ENCODE assay signal across 14 cellular contexts in genomic region chr1:57401671-57402070, GRCh38. TPM values are rescaled to one million over a fixed set of nuclear protein-coding genes. Genes with fewer than 3 reads are reported as not detected.
DNase-seq lines count a peak whose midpoint lies in the region; ATAC-seq, FAIRE-seq and TF ChIP-seq lines count a peak whose summit lies in the region.
"Had no signal": no experiment of that assay in that cellular context is flagged by ENCODE, and none has a peak within 500 bp of the region (broad histone marks: within the 10 kb centered on the region; RNA-seq: fewer than 3 reads in every experiment).

No MANE protein-coding gene starts in this region.

- no peak overlapping the region for H2AFZ ChIP-seq in K562 (ENCODE audit: low read depth, low read length)

- 0% methylated on average over 1 of the region's 1 CpG for WGBS in K562 (ENCODE audit: insufficient coverage, low coverage, missing lambda C conversion rate)
- WGBS in esophagus muscularis mucosa: 100% methylated on average over 1 of the region's 1 CpG

- FAIRE-seq in K562 (lab: Jason Lieb, UNC) (no peak), islet of Langerhans (lab: Jason Lieb, UNC) (peak; percentile 79)

- H3K4me2 ChIP-seq in K562 (ENCODE audit: insufficient read depth, low read length): no peak overlapping the region
- H3K4me2 ChIP-seq: BLaER1 had no signal

- no peak overlapping the region for H3K27ac ChIP-seq in K562 (ENCODE audit: extremely low read depth, low read depth, low read length)
- no peak overlapping the region for H3K27ac ChIP-seq in uterus
- no peak overlapping the region for H3K27ac ChIP-seq in esophagus muscularis mucosa (replicated peaks in 1 of 4)
- H3K27ac ChIP-seq: BLaER1 had no signal

- H3K4me1 ChIP-seq in K562 (replicated peaks in 1 of 2; ENCODE audit: control insufficient read depth in 2 of 2, insufficient read depth in 2 of 2, low read length in 2 of 2) (no peaks in the 10 kb centered on the region), uterus (no peaks in the 10 kb centered on the region), esophagus muscularis mucosa (no peaks in the 10 kb centered on the region)
- H3K4me1 ChIP-seq: HAP-1 had no signal

- H3K4me3 ChIP-seq in K562 (no peak overlapping the region), uterus (no peak overlapping the region), esophagus muscularis mucosa (no peak overlapping the region)
- H3K4me3 ChIP-seq: BLaER1, HAP-1 had no signal

- no peaks in the 10 kb centered on the region for H3K9me1 ChIP-seq in K562 (ENCODE audit: control insufficient read depth, insufficient read depth, low read length)

- no peaks in the 10 kb centered on the region for H3K9me3 ChIP-seq in K562 (replicated peaks; ENCODE audit: control insufficient read depth, insufficient read depth, low read depth, low read length)
- no peaks in the 10 kb centered on the region for H3K9me3 ChIP-seq in uterus
- H3K9me3 ChIP-seq in esophagus muscularis mucosa: no peaks in the 10 kb centered on the region
- H3K9me3 ChIP-seq: BLaER1, HAP-1 had no signal

- POLR2A ChIA-PET in K562 (lab: Yijun Ruan, JAX): no interaction called here

- H3K36me3 ChIP-seq in K562 (ENCODE audit: control insufficient read depth, insufficient read depth, low read length) (no peaks in the 10 kb centered on the region), uterus (no peaks in the 10 kb centered on the region), esophagus muscularis mucosa (no peaks in the 10 kb centered on the region)
- H3K36me3 ChIP-seq: BLaER1, HAP-1 had no signal

- DNase-seq in Daoy (ENCODE audit: low read depth): peak; percentile 8
- no peak for DNase-seq in K562 (ENCODE audit: extremely low read depth in 1 of 4, low spot score in 3 of 4)
- peak; percentile 59 for DNase-seq in renal cortical epithelial cell (ENCODE audit: low read depth)
- no peak for DNase-seq in uterus
- no peak for DNase-seq in DMS 273 (lab: John Stamatoyannopoulos, UW; ENCODE audit: unreplicated experiment)
- DNase-seq in esophagus muscularis mucosa (ENCODE audit: extremely low spot score): no peak
- DNase-seq: 8988T; CD4-positive, alpha-beta memory T cell; GF-D8 had no signal

- TF ChIP-seq EP300 in K562 (IDR thresholded peaks at IDR 0.05; ENCODE audit: low read length): no peak
- no peak for TF ChIP-seq EP300 in esophagus muscularis mucosa (IDR thresholded peaks at IDR 0.05)

- no peak for TF ChIP-seq CTCF in K562 (IDR thresholded peaks at IDR 0.05 in 2 of 3, conservative IDR thresholded peaks at IDR 0.05 in 1 of 3; ENCODE audit: insufficient read depth in 2 of 3, low read depth in 1 of 3, low read length in 3 of 3)
- no peak for TF ChIP-seq CTCF in uterus (IDR thresholded peaks at IDR 0.05)
- no peak for TF ChIP-seq CTCF in esophagus muscularis mucosa (IDR thresholded peaks at IDR 0.05)

- H4K20me1 ChIP-seq in K562 (replicated peaks; ENCODE audit: control insufficient read depth, insufficient read depth, low read length): no peaks in the 10 kb centered on the region
- H4K20me1 ChIP-seq: BLaER1 had no signal

- TF ChIP-seq RAD21 in K562 (CRISPR knock-in tag; conservative IDR thresholded peaks at IDR 0.05 in 1 of 2, IDR thresholded peaks at IDR 0.05 in 1 of 2): no peak

- in situ Hi-C loops in K562 (cut with MboI): no loop called here

- H3K79me2 ChIP-seq in K562 (ENCODE audit: control insufficient read depth, insufficient read depth, low read length): no peaks in the 10 kb centered on the region

- intact Hi-C loops in K562 (cut with micrococcal nuclease) (no loop called here), uterus (cut with DNase I; ENCODE audit: low total_unique reads) (no loop called here), esophagus muscularis mucosa (cut with DNase I) (no loop called here)

- TF ChIP-seq POLR2A in K562 (conservative IDR thresholded peaks at IDR 0.05) (no peak), uterus (IDR thresholded peaks at IDR 0.05) (no peak), esophagus muscularis mucosa (IDR thresholded peaks at IDR 0.05; ENCODE audit: low read depth) (no peak)

- H3K9ac ChIP-seq in K562 (ENCODE audit: insufficient read depth in 1 of 2, low read depth in 2 of 2, low read length in 2 of 2): no peak overlapping the region
- H3K9ac ChIP-seq: BLaER1 had no signal

- BruUV-seq in K562 (replicated peaks; lab: Mats Ljungman, UMichigan): no TSS peak

- H3K27me3 ChIP-seq in K562 (ENCODE audit: control insufficient read depth in 2 of 2, insufficient read depth in 2 of 2, low read length in 2 of 2) (no peaks in the 10 kb centered on the region), uterus (no peaks in the 10 kb centered on the region), esophagus muscularis mucosa (peaks cover 0 to 6% (median 0%) of the 10 kb centered on the region in 4 donors)
- H3K27me3 ChIP-seq: BLaER1 had no signal

- CTCF ChIA-PET in K562 (lab: Yijun Ruan, JAX; ENCODE audit: low intra/inter-chr PET ratio): no interaction called here

- no peak for ATAC-seq in K562

TF ChIP-seq in K562, 482 proteins besides CTCF, POLR2A, EP300 and RAD21:
- TF ChIP-seq MAFG (tag; conservative IDR thresholded peaks at IDR 0.05) (0 out of 2 replicates have a peak, but pooled peaks have one; percentile 15), DNMT1 (IDR thresholded peaks at IDR 0.05) (no peak)
- TF ChIP-seq, protein P1, sequence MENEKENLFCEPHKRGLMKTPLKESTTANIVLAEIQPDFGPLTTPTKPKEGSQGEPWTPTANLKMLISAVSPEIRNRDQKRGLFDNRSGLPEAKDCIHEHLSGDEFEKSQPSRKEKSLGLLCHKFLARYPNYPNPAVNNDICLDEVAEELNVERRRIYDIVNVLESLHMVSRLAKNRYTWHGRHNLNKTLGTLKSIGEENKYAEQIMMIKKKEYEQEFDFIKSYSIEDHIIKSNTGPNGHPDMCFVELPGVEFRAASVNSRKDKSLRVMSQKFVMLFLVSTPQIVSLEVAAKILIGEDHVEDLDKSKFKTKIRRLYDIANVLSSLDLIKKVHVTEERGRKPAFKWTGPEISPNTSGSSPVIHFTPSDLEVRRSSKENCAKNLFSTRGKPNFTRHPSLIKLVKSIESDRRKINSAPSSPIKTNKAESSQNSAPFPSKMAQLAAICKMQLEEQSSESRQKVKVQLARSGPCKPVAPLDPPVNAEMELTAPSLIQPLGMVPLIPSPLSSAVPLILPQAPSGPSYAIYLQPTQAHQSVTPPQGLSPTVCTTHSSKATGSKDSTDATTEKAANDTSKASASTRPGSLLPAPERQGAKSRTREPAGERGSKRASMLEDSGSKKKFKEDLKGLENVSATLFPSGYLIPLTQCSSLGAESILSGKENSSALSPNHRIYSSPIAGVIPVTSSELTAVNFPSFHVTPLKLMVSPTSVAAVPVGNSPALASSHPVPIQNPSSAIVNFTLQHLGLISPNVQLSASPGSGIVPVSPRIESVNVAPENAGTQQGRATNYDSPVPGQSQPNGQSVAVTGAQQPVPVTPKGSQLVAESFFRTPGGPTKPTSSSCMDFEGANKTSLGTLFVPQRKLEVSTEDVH (IDR thresholded peaks at IDR 0.05; ENCODE audit: low read depth, partially characterized antibody): no peak
TF ChIP-seq in K562: peak in this region for 1.

RNA-seq across cellular contexts. Expression of gene DAB1, which starts 22.2 kb away (rescaled TPM):
- not detected in 2 replicates for total RNA-seq in Daoy (2014; rRNA removed; shearing (Covaris generic))
- total RNA-seq in K562 (2011; cell fraction: chromatin; rRNA removed; ENCODE audit: low replicate concordance): not detected in 2 replicates
- total RNA-seq in K562 (2011; cell fraction: nucleolus; rRNA removed): not detected in 2 replicates
- total RNA-seq in K562 (2011; cell fraction: nucleoplasm; rRNA removed): not detected in 2 replicates
- total RNA-seq in K562 (2014; rRNA removed): not detected in 2 replicates
- total RNA-seq in K562 (2014; rRNA removed; fragmentation: Illumina TruSeq; extraction: Trizol): not detected in 2 replicates
- total RNA-seq in K562 (2015; rRNA removed; fragmentation: Illumina TruSeq; extraction: Trizol): not detected in 2 replicates
- total RNA-seq in K562 (2021): not detected in 2 replicates
- polyA plus RNA-seq in K562 (2011; rRNA removed): not detected in 2 replicates
- polyA plus RNA-seq in K562 (2011; cell fraction: cytosol; rRNA removed): not detected in 2 replicates
- polyA plus RNA-seq in K562 (2011; cell fraction: nucleus; rRNA removed): not detected in 2 replicates
- polyA plus RNA-seq in K562 (2012): not detected in 2 replicates
- not detected in 2 replicates for polyA plus RNA-seq in K562 (2014; fragmentation: Illumina TruSeq; extraction: Trizol)
- not detected for polyA plus RNA-seq in K562 (2014; fragmentation: Nextera tagmentation; extraction: Ambion mirVana)
- polyA plus RNA-seq in K562 (2014; rRNA removed): not detected in 2 replicates
- not detected in 2 replicates for polyA minus RNA-seq in K562 (2011; rRNA and poly(A)+ RNA removed)
- not detected in 2 replicates for polyA minus RNA-seq in K562 (2011; cell fraction: cytosol; rRNA and poly(A)+ RNA removed)
- polyA minus RNA-seq in K562 (2011; cell fraction: nucleus; rRNA and poly(A)+ RNA removed): not detected in 2 replicates
- total RNA-seq in renal cortical epithelial cell: 0.20 TPM in 1 of 2 replicates, not detected in the other
- 1 to 10 TPM in 1 of 4 donors, under 1 TPM in 3; under 0.01 to 5.9 (median 0.61) TPM for total RNA-seq in uterus
- total RNA-seq in esophagus muscularis mucosa: 1 to 10 TPM in 1 of 4 donors, under 1 TPM in 3; 0.26 to 1.3 (median 0.37) TPM
- total RNA-seq: H4 had no signal
- polyA plus RNA-seq: CD14-positive monocyte had no signal

Comparison
In these comparisons a context has a peak if more than half of its experiments do, and no peak if none do; other contexts are left out.
1. DNase-seq: peak in Daoy (single experiment) and renal cortical epithelial cell (single experiment); none in K562 (0 of 4), uterus (0 of 2), DMS 273 (single experiment) and esophagus muscularis mucosa (single experiment).